8 cellular contexts compared by ENCODE assay signal in genomic region chr1:32818804-32819541, GRCh38. TPM values are rescaled to one million over a fixed set of nuclear protein-coding genes. Genes with fewer than 3 reads are reported as not detected.
DNase-seq lines count a peak whose midpoint lies in the region; ATAC-seq and TF ChIP-seq lines count a peak whose summit lies in the region.

No MANE protein-coding gene starts in this region.

- peak overlapping the region; percentile 84 for H3K27ac ChIP-seq in RWPE2 (ENCODE audit: poor library complexity, severe bottlenecking)

- no peaks in the 10 kb centered on the region for H3K27me3 ChIP-seq in RWPE2 (ENCODE audit: insufficient read depth, poor library complexity, severe bottlenecking)

- no peaks in the 10 kb centered on the region for H3K9me3 ChIP-seq in RWPE2 (ENCODE audit: severe bottlenecking)

- peaks cover 12% of the 10 kb centered on the region for H3K4me1 ChIP-seq in RWPE2 (ENCODE audit: insufficient read depth, poor library complexity, severe bottlenecking)

- TF ChIP-seq CTCF in RWPE2 (IDR thresholded peaks at IDR 0.05; ENCODE audit: poor library complexity, severe bottlenecking) (no peak), epithelial cell of proximal tubule (conservative IDR thresholded peaks at IDR 0.05; ENCODE audit: low read depth, low read length) (no peak), retinal pigment epithelial cell (conservative IDR thresholded peaks at IDR 0.05; ENCODE audit: low read depth, low read length) (no peak)

- ATAC-seq in HG02642 (IDR thresholded peaks at IDR 0.05; ENCODE audit: poor library complexity, unreplicated experiment) (peak; percentile 22), RWPE2 (ENCODE audit: low read depth) (no peak)

- DNase-seq in activated CD4-positive, alpha-beta T cell treated with anti-CD3 and anti-CD28 coated beads for 48 hours, result peak; percentile 8
- no peak for DNase-seq in activated CD4-positive, alpha-beta T cell treated with anti-CD3 and anti-CD28 coated beads, Interleukin-2, amount 50 U/mL, for 1 hour
- no peak for DNase-seq in RWPE2 (ENCODE audit: low spot score)
- no peak for DNase-seq in epithelial cell of proximal tubule (ENCODE audit: low read depth)
- no peak for DNase-seq in retinal pigment epithelial cell (ENCODE audit: low read depth)
- DNase-seq in NCI-H128 (lab: John Stamatoyannopoulos, UW; ENCODE audit: unreplicated experiment), result no peak
- DNase-seq in NCI-H2029 treated with DMSO at 0.1 percent for 48 hours (lab: John Stamatoyannopoulos, UW), result no peak

- H3K4me3 ChIP-seq in RWPE2 (ENCODE audit: severe bottlenecking) (peak overlapping the region; percentile 95), epithelial cell of proximal tubule (ENCODE audit: low read depth, low read length) (peak overlapping the region; percentile 99), retinal pigment epithelial cell (ENCODE audit: low read length) (peak overlapping the region; percentile 98)

- H3K36me3 ChIP-seq in RWPE2 (ENCODE audit: low read depth), result peaks cover 39% of the 10 kb centered on the region

RNA-seq across cellular contexts. Expression of gene S100PBP, which starts 1.5 kb away (rescaled TPM):
- total RNA-seq in epithelial cell of proximal tubule, result 14.3 and 26.6 TPM in 2 replicates

RNA-seq across cellular contexts. Expression of gene YARS1, which starts 1.8 kb away (rescaled TPM):
- total RNA-seq in epithelial cell of proximal tubule, result 90.9 and 169 TPM in 2 replicates

RNA-seq across cellular contexts. Expression of gene FNDC5, which starts 51.7 kb away (rescaled TPM):
- total RNA-seq in epithelial cell of proximal tubule, result not detected in 2 replicates
